ENCODE assay signal across 16 cellular contexts in genomic region chr1:62228883-62229187, GRCh38. TPM values are rescaled to one million over a fixed set of nuclear protein-coding genes. Genes with fewer than 3 reads are reported as not detected.
A peak's percentile ranks its signal among the peaks of the same experiment; 100 is the strongest.
DNase-seq lines count a peak whose midpoint lies in the region; ATAC-seq and TF ChIP-seq lines count a peak whose summit lies in the region.
"Had no signal": no experiment of that assay in that cellular context is flagged by ENCODE, and none has a peak within 500 bp of the region (broad histone marks: within the 10 kb centered on the region; RNA-seq: fewer than 3 reads in every experiment).

No MANE protein-coding gene starts in this region.

- TF ChIP-seq EP300 in Ishikawa (IDR thresholded peaks at IDR 0.05; ENCODE audit: borderline replicate concordance), result no peak

- 88 to 93% methylated on average over 3 to 4 of the region's 4 CpGs for WGBS in endodermal cell (ENCODE audit: insufficient coverage in 1 of 2, insufficient read length in 1 of 2), 2 experiments
- no CpG with 5 or more reads among the region's 4 CpGs for WGBS in neuronal stem cell (ENCODE audit: extremely low coverage in 2 of 2, insufficient read length in 2 of 2, insufficient replicate concordance in 1 of 2), 2 donors
- WGBS in aorta, 2 donors, result 66 to 78% methylated on average over 4 of the region's 4 CpGs

- no peak overlapping the region for H2AK5ac ChIP-seq in neuronal stem cell (ENCODE audit: low read depth, low read length)

- H3K9me3 Mint-ChIP-seq in Caco-2 (ENCODE audit: unreplicated experiment) (no peaks in the 10 kb centered on the region), endodermal cell (no peaks in the 10 kb centered on the region)

- ATAC-seq in aorta (ENCODE audit: low FRiP score), result no peak

- no peak overlapping the region for H3K4me3 Mint-ChIP-seq in Caco-2 (ENCODE audit: unreplicated experiment)
- H3K4me3 Mint-ChIP-seq in endodermal cell, result no peak overlapping the region

- H3K4me2 ChIP-seq in neuronal stem cell (ENCODE audit: insufficient read depth, low read length, poor library complexity, severe bottlenecking), result no peak overlapping the region
- H3K4me2 ChIP-seq: A549 had no signal

- no peak overlapping the region for H3K23ac ChIP-seq in neuronal stem cell (ENCODE audit: low read depth, low read length, poor library complexity)

- H2AFZ ChIP-seq in neuronal stem cell (ENCODE audit: low read length), result no peak overlapping the region
- H2AFZ ChIP-seq: GM23248 had no signal

- H3K36me3 Mint-ChIP-seq in Caco-2 (ENCODE audit: insufficient read depth, unreplicated experiment), result peaks cover 24% of the 10 kb centered on the region
- H3K36me3 Mint-ChIP-seq in endodermal cell (ENCODE audit: low read depth), result peaks cover 39% of the 10 kb centered on the region

- H2BK5ac ChIP-seq in neuronal stem cell (ENCODE audit: low read length), result no peak overlapping the region

- intact Hi-C loops in Caco-2 (cut with micrococcal nuclease; ENCODE audit: unreplicated experiment) (no loop called here), aorta (cut with DNase I) (no loop called here)

- H2BK15ac ChIP-seq in neuronal stem cell (ENCODE audit: low read length), result no peak overlapping the region

- H4K8ac ChIP-seq in neuronal stem cell (ENCODE audit: low read depth, low read length), result no peak overlapping the region

- H3K27me3 Mint-ChIP-seq in Caco-2 (ENCODE audit: insufficient read depth, unreplicated experiment), result no peaks in the 10 kb centered on the region
- H3K27me3 Mint-ChIP-seq in endodermal cell (ENCODE audit: insufficient read depth), result no peaks in the 10 kb centered on the region

- H3K36me3 ChIP-seq in Caco-2 (ENCODE audit: control insufficient read depth, insufficient read depth, low read length) (no peaks in the 10 kb centered on the region), endodermal cell (ENCODE audit: control insufficient read depth, insufficient read depth, low read length) (peaks cover 39% of the 10 kb centered on the region), neuronal stem cell (replicated peaks in 1 of 2; ENCODE audit: control insufficient read depth in 2 of 2, insufficient read depth in 2 of 2, low read length in 2 of 2) (peaks cover 0 to 2% of the 10 kb centered on the region in 2 donors), BE2C (no peaks in the 10 kb centered on the region), aorta (ENCODE audit: control insufficient read depth in 1 of 2, insufficient read depth in 2 of 2, low read length in 1 of 2) (no peaks in the 10 kb centered on the region)
- H3K36me3 ChIP-seq: Peyer's patch had no signal

- H3K27me3 ChIP-seq in Caco-2 (replicated peaks; ENCODE audit: control insufficient read depth, insufficient read depth, low read length), result no peaks in the 10 kb centered on the region
- no peaks in the 10 kb centered on the region for H3K27me3 ChIP-seq in endodermal cell (ENCODE audit: control insufficient read depth, insufficient read depth, low read length, poor library complexity, severe bottlenecking)
- no peaks in the 10 kb centered on the region for H3K27me3 ChIP-seq in neuronal stem cell (ENCODE audit: control insufficient read depth in 3 of 3, insufficient read depth in 3 of 3, low read depth in 1 of 3, low read length in 3 of 3)
- H3K27me3 ChIP-seq in BE2C, result no peaks in the 10 kb centered on the region
- no peaks in the 10 kb centered on the region for H3K27me3 ChIP-seq in aorta (ENCODE audit: control insufficient read depth in 1 of 2, insufficient read depth in 2 of 2, low read length in 1 of 2)
- H3K27me3 ChIP-seq: Peyer's patch had no signal

- CTCF ChIA-PET in Caco-2 (lab: Charles Lee), result interaction anchor here (0.6 to 1.4 kb wide), 2 partner anchors 53 to 98 kb away, joined by 3 to 7 read pairs; no protein-coding TSS in a partner anchor

- no peaks in the 10 kb centered on the region for H3K79me1 ChIP-seq in neuronal stem cell (ENCODE audit: low read depth, low read length)

- no peak for DNase-seq in Caco-2
- DNase-seq in endodermal cell, result peak; percentile 51
- no peak for DNase-seq in neuronal stem cell (ENCODE audit: low spot score)
- DNase-seq in BE2C, result no peak
- no peak for DNase-seq in COLO668 (lab: John Stamatoyannopoulos, UW; ENCODE audit: unreplicated experiment)
- DNase-seq in aorta, result no peak
- no peak for DNase-seq in activated CD4-positive, alpha-beta T cell treated with anti-CD3 and anti-CD28 coated beads for 1 hour
- DNase-seq: GM23248, NCI-H187 treated with DMSO at 0.1 percent for 48 hours, NCI-H774, SIG-M5 had no signal

- POLR2A ChIA-PET in Caco-2 (lab: Charles Lee), result no interaction called here

- no peak overlapping the region for H3K4ac ChIP-seq in neuronal stem cell (ENCODE audit: low read length)

- H2BK120ac ChIP-seq in neuronal stem cell (ENCODE audit: low read depth, low read length), result no peak overlapping the region

- no TSS peak for BruUV-seq in Caco-2 (replicated peaks; lab: Mats Ljungman, UMichigan)

- H3K9me3 ChIP-seq in Caco-2 (no peaks in the 10 kb centered on the region), endodermal cell (ENCODE audit: control insufficient read depth, low read length) (no peaks in the 10 kb centered on the region), neuronal stem cell (replicated peaks in 1 of 2; ENCODE audit: control insufficient read depth in 2 of 2, insufficient read depth in 1 of 2, low read depth in 1 of 2, low read length in 2 of 2) (no peaks in the 10 kb centered on the region), BE2C (no peaks in the 10 kb centered on the region), aorta (ENCODE audit: control insufficient read depth, low read length) (no peaks in the 10 kb centered on the region)
- H3K9me3 ChIP-seq: A549, Peyer's patch had no signal

- peak overlapping the region; percentile 55 for H3K27ac Mint-ChIP-seq in Caco-2 (ENCODE audit: unreplicated experiment)
- H3K27ac Mint-ChIP-seq in endodermal cell, result peak overlapping the region; percentile 90

- H3K4me1 ChIP-seq in Caco-2 (peaks cover 33% of the 10 kb centered on the region), endodermal cell (ENCODE audit: control insufficient read depth, insufficient read depth, low read length) (no peaks in the 10 kb centered on the region), neuronal stem cell (ENCODE audit: control insufficient read depth in 2 of 2, insufficient read depth in 1 of 2, low read depth in 1 of 2, low read length in 2 of 2) (peaks cover 0 to 5% of the 10 kb centered on the region in 2 donors), BE2C (no peaks in the 10 kb centered on the region; the same call in 1 of the 2 replicates), aorta (ENCODE audit: control insufficient read depth in 1 of 2, insufficient read depth in 2 of 2, low read length in 2 of 2) (no peaks in the 10 kb centered on the region)
- H3K4me1 ChIP-seq: Peyer's patch had no signal

- H2BK12ac ChIP-seq in neuronal stem cell (ENCODE audit: low read length), result no peak overlapping the region

- no peak overlapping the region for H3K9ac ChIP-seq in endodermal cell (ENCODE audit: extremely low read depth, low read length, poor library complexity, severe bottlenecking)
- H3K9ac ChIP-seq in neuronal stem cell (ENCODE audit: low read depth, low read length, poor library complexity), result no peak overlapping the region
- H3K9ac ChIP-seq: GM23248 had no signal

- H3K27ac ChIP-seq in endodermal cell (ENCODE audit: low read depth, low read length) (peak overlapping the region; percentile 4), neuronal stem cell (replicated peaks; ENCODE audit: low read length) (no peak overlapping the region), aorta (ENCODE audit: low read depth in 1 of 2, low read length in 2 of 2) (no peak overlapping the region)
- H3K27ac ChIP-seq: GM23248, Peyer's patch had no signal

- no peak overlapping the region for H4K91ac ChIP-seq in neuronal stem cell (ENCODE audit: low read depth, low read length, poor library complexity)

- H3K4me3 ChIP-seq in Caco-2 (ENCODE audit: low read depth, low read length) (no peak overlapping the region), endodermal cell (ENCODE audit: low read length) (no peak overlapping the region), neuronal stem cell (ENCODE audit: low read length in 2 of 2) (no peak overlapping the region), BE2C (ENCODE audit: low read depth, low read length) (no peak overlapping the region), aorta (ENCODE audit: low read length in 2 of 2) (no peak overlapping the region)
- H3K4me3 ChIP-seq: A549, GM23248, Peyer's patch had no signal

- H3K18ac ChIP-seq in neuronal stem cell (ENCODE audit: low read length), result peak overlapping the region; percentile 0

- TF ChIP-seq RAD21 in Ishikawa (IDR thresholded peaks at IDR 0.05; ENCODE audit: low read depth), result no peak

- TF ChIP-seq CTCF in Caco-2 (IDR thresholded peaks at IDR 0.05; ENCODE audit: insufficient read depth in 1 of 2, low read depth in 1 of 2, low read length in 1 of 2, severe bottlenecking in 1 of 2, unreplicated experiment in 1 of 2) (no peak), endodermal cell (conservative IDR thresholded peaks at IDR 0.05) (no peak), BE2C (IDR thresholded peaks at IDR 0.05; ENCODE audit: low read depth, low read length) (no peak)

- H3K4me1 Mint-ChIP-seq in Caco-2 (ENCODE audit: low read depth, unreplicated experiment) (peaks cover 27% of the 10 kb centered on the region), endodermal cell (peaks cover 12% of the 10 kb centered on the region)

- no peak overlapping the region for H3K14ac ChIP-seq in neuronal stem cell (ENCODE audit: low read length)

TF ChIP-seq in Ishikawa, 13 proteins besides CTCF, POLR2A, EP300 and RAD21 (continues in another document):
- TF ChIP-seq TCF12 (IDR thresholded peaks at IDR 0.05; ENCODE audit: low read depth), result no peak
- 0 out of 2 replicates have a peak, but pooled peaks have one; percentile 26 for TF ChIP-seq MAX (IDR thresholded peaks at IDR 0.05)
- TF ChIP-seq ZBTB7A (IDR thresholded peaks at IDR 0.05; ENCODE audit: low read depth), result no peak

RNA-seq across cellular contexts. Expression of gene L1TD1, which starts 34.2 kb away (rescaled TPM):
- 0.29 and 0.56 TPM in 2 replicates for total RNA-seq in Caco-2 (2022)
- total RNA-seq in endodermal cell, result 100 to 1,000 TPM in 1 of 2 donors, 10 to 100 TPM in 1; 66.7 to 200 TPM
- polyA plus RNA-seq in endodermal cell (2013, experiment 1 of 2), result 29.5 TPM
- 26.1 TPM for polyA plus RNA-seq in endodermal cell (2013, experiment 2 of 2)
- 19.1 TPM for polyA plus RNA-seq in neuronal stem cell (2013, experiment 1 of 2)
- polyA plus RNA-seq in neuronal stem cell (2013, experiment 2 of 2), result 19.3 TPM
- polyA plus RNA-seq in BE2C (2012; ENCODE audit: insufficient read depth, insufficient read length, low read depth), result not detected
- under 1 TPM; 0.68 to 0.84 TPM for total RNA-seq in aorta
- polyA plus RNA-seq in aorta, result under 1 TPM in 1 of 2 donors, not detected in 1; 0.10 TPM
- total RNA-seq: Daoy, NCI-H460 had no signal
- polyA plus RNA-seq: A549 had no signal

Comparison
In these comparisons a context has a peak if more than half of its experiments do, and no peak if none do; other contexts are left out.
1. RNA of gene L1TD1, which starts 34.2 kb away (total RNA-seq): 66.7 to 200 TPM in endodermal cell; 0.68 to 0.84 TPM in aorta and 0.29 to 0.56 TPM in Caco-2; every median in the first group is over 10 times any median in the second.